In the genomic region with DNA sequence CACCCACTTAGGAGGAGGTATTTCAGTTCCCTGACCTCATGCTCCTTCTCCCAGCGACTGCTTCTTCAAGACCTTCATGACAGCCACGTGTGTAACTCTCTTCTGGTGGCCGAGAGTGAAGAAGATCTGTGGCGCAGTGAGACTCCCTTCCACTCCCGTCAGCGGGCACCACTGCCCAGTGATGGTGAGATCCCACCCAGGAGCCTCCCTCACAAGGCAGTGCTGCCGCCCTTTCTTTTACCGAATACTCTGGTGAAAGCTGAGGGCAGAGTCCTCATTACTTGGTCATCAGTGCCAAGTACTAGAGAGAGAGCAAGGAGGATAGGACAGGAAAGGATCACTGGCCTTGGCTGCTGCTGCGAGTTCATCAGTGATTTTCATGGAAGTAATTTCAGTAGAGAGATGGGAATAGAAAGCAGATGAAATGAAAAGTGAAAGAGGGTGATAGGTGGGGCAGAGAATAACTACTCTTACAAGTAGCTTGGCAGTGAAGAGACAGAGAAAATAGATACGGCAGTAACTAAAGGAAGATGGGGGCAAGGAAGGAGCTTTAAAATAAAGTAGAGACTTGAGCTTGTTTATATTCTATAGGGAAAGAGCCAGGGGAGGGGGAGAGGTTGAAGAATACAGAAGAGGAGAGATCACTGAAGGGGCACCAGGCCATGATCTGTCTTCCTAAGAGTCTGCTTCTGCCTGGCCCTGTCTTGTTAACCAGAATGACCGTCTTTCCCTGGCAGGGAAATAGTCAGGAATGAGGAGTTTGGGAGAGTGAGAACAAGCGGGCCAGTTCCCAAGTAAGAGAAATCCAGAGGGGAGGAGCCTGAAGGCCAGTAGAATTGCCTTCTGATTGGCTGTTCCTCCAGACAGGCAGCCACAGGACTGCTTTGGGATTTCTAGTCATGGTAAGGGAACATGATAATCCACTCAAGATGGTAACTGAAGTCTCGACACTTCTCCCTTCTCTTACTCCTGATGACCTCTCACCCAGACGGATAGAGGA, we compare ENCODE assay signal across 10 cellular contexts. TPM values are rescaled to one million over a fixed set of nuclear protein-coding genes. Genes with fewer than 3 reads are reported as not detected.
DNase-seq lines count a peak whose midpoint lies in the region; ATAC-seq and TF ChIP-seq lines count a peak whose summit lies in the region.
"Had no signal": no experiment of that assay in that cellular context is flagged by ENCODE, and none has a peak within 500 bp of the region (broad histone marks: within the 10 kb centered on the region; RNA-seq: fewer than 3 reads in every experiment).

No MANE protein-coding gene starts in this region.

- intact Hi-C loops in naive thymus-derived CD4-positive, alpha-beta T cell (cut with micrococcal nuclease): no loop called here

- H3K9me3 Mint-ChIP-seq in naive thymus-derived CD4-positive, alpha-beta T cell: no peaks in the 10 kb centered on the region
- H3K9me3 Mint-ChIP-seq in stimulated activated memory B cell treated with anti-CD40 and anti-IgM and Interleukin-4, amounts not matched to agents 10 μg/mL and 1 μg/mL and 100 μg/mL, for 72 hours: no peaks in the 10 kb centered on the region

- H3K4me3 ChIP-seq in AG09309 (ENCODE audit: control insufficient read depth, low read depth, low read length) (no peak overlapping the region), SJCRH30 (no peak overlapping the region)
- H3K4me3 ChIP-seq in naive thymus-derived CD4-positive, alpha-beta T cell (ENCODE audit: low read length): no peak overlapping the region
- H3K4me3 ChIP-seq: skin epidermis had no signal

- peak overlapping the region in 8 of 9 donors; percentile 11 to 66 (median 38) for H3K27ac Mint-ChIP-seq in naive thymus-derived CD4-positive, alpha-beta T cell
- no peak overlapping the region for H3K27ac Mint-ChIP-seq in stimulated activated memory B cell treated with anti-CD40 and anti-IgM and Interleukin-4, amounts not matched to agents 10 μg/mL and 1 μg/mL and 100 μg/mL, for 72 hours

- no peaks in the 10 kb centered on the region for H3K9me3 ChIP-seq in naive thymus-derived CD4-positive, alpha-beta T cell (ENCODE audit: control insufficient read depth in 2 of 3, low read length in 3 of 3)
- H3K9me3 ChIP-seq in SJCRH30 (replicated peaks): no peaks in the 10 kb centered on the region

- in situ Hi-C loops in SK-MEL-5 (cut with HindIII; ENCODE audit: low pct_unique_long_range_greater_than_20kb, low sequenced_read_pairs): no loop called here

- CTCF ChIA-PET in naive thymus-derived CD4-positive, alpha-beta T cell (lab: Charles Lee): no interaction called here

- no peaks in the 10 kb centered on the region for H3K27me3 ChIP-seq in naive thymus-derived CD4-positive, alpha-beta T cell (ENCODE audit: control insufficient read depth in 2 of 2, insufficient read depth in 2 of 2, low read length in 2 of 2)
- H3K27me3 ChIP-seq in SJCRH30: no peaks in the 10 kb centered on the region

- H3K4me1 ChIP-seq in naive thymus-derived CD4-positive, alpha-beta T cell (ENCODE audit: control insufficient read depth in 2 of 2, insufficient read depth in 2 of 2, low read length in 2 of 2): no peaks in the 10 kb centered on the region
- no peaks in the 10 kb centered on the region for H3K4me1 ChIP-seq in SJCRH30

- TF ChIP-seq CTCF in AG09309 (IDR thresholded peaks at IDR 0.05; ENCODE audit: control insufficient read depth, insufficient read depth, low read depth, low read length, missing control alignments): no peak

- H3K4me3 Mint-ChIP-seq in naive thymus-derived CD4-positive, alpha-beta T cell: no peak overlapping the region
- H3K4me3 Mint-ChIP-seq in stimulated activated memory B cell treated with anti-CD40 and anti-IgM and Interleukin-4, amounts not matched to agents 10 μg/mL and 1 μg/mL and 100 μg/mL, for 72 hours: no peak overlapping the region

- H3K36me3 Mint-ChIP-seq in naive thymus-derived CD4-positive, alpha-beta T cell: peaks cover 0 to 67% (median 10%) of the 10 kb centered on the region in 5 donors
- H3K36me3 Mint-ChIP-seq in stimulated activated memory B cell treated with anti-CD40 and anti-IgM and Interleukin-4, amounts not matched to agents 10 μg/mL and 1 μg/mL and 100 μg/mL, for 72 hours: peaks cover 72% of the 10 kb centered on the region

- no peak for ATAC-seq in naive thymus-derived CD4-positive, alpha-beta T cell
- no peak for ATAC-seq in stimulated activated memory B cell treated with anti-CD40 and anti-IgM and Interleukin-4, amounts not matched to agents 10 μg/mL and 1 μg/mL and 100 μg/mL, for 72 hours
- ATAC-seq in GM18502 (IDR thresholded peaks at IDR 0.05; ENCODE audit: poor library complexity, unreplicated experiment): no peak

- POLR2A ChIA-PET in naive thymus-derived CD4-positive, alpha-beta T cell (lab: Charles Lee): interaction anchor here (1.5 kb wide), 1 partner anchor 45 kb away, joined by 3 read pairs; no protein-coding TSS in a partner anchor

- H3K36me3 ChIP-seq in naive thymus-derived CD4-positive, alpha-beta T cell (ENCODE audit: control insufficient read depth in 2 of 3, insufficient read depth in 3 of 3, low read length in 3 of 3): peaks cover 12 to 93% (median 13%) of the 10 kb centered on the region in 3 experiments
- peaks cover 51% of the 10 kb centered on the region for H3K36me3 ChIP-seq in SJCRH30

- no peaks in the 10 kb centered on the region for H3K27me3 Mint-ChIP-seq in naive thymus-derived CD4-positive, alpha-beta T cell
- H3K27me3 Mint-ChIP-seq in stimulated activated memory B cell treated with anti-CD40 and anti-IgM and Interleukin-4, amounts not matched to agents 10 μg/mL and 1 μg/mL and 100 μg/mL, for 72 hours: no peaks in the 10 kb centered on the region

- no peak overlapping the region for H3K27ac ChIP-seq in naive thymus-derived CD4-positive, alpha-beta T cell (ENCODE audit: low read depth, low read length)
- no peak overlapping the region for H3K27ac ChIP-seq in SJCRH30

- DNase-seq in AG09309 (ENCODE audit: low read depth) (peak; percentile 47), SK-MEL-5 (ENCODE audit: low read depth, low spot score) (peak; percentile 29), fibroblast of the conjunctiva (ENCODE audit: low read depth) (peak; percentile 57), COR-L47 (lab: John Stamatoyannopoulos, UW) (no peak), SJCRH30 (no peak)
- DNase-seq in naive thymus-derived CD4-positive, alpha-beta T cell: no peak
- DNase-seq: Calu3 had no signal

- H3K4me1 Mint-ChIP-seq in naive thymus-derived CD4-positive, alpha-beta T cell: peaks cover 0 to 7% (median 0%) of the 10 kb centered on the region in 7 donors
- H3K4me1 Mint-ChIP-seq in stimulated activated memory B cell treated with anti-CD40 and anti-IgM and Interleukin-4, amounts not matched to agents 10 μg/mL and 1 μg/mL and 100 μg/mL, for 72 hours: no peaks in the 10 kb centered on the region

RNA-seq across cellular contexts. Expression of gene HYI, which starts 18.3 kb away (rescaled TPM):
- total RNA-seq in SK-MEL-5 (2014; rRNA removed; shearing (Covaris generic)): 0.74 and 2.5 TPM in 2 replicates
- 1.6 and 2.2 TPM in 2 replicates for polyA plus RNA-seq in SK-MEL-5 (2015; cell fraction: cytosol; rRNA removed)
- polyA plus RNA-seq in SK-MEL-5 (2015; cell fraction: nucleus; rRNA removed): 5.4 and 7.5 TPM in 2 replicates
- 10 to 100 TPM; 15.8 to 29.3 (median 26.8) TPM for total RNA-seq in naive thymus-derived CD4-positive, alpha-beta T cell
- polyA plus RNA-seq in naive thymus-derived CD4-positive, alpha-beta T cell: 1 to 10 TPM; 4.4 to 5.6 TPM
- total RNA-seq in SJCRH30 (2014; rRNA removed; shearing (Covaris generic)): 0.23 TPM in 1 of 2 replicates, not detected in the other

RNA-seq across cellular contexts. Expression of gene SZT2, which starts 45.7 kb away (rescaled TPM):
- 7.1 and 10.5 TPM in 2 replicates for total RNA-seq in SK-MEL-5 (2014; rRNA removed; shearing (Covaris generic))
- 13.9 and 38.8 TPM in 2 replicates for polyA plus RNA-seq in SK-MEL-5 (2015; cell fraction: cytosol; rRNA removed)
- 68.9 and 75.0 TPM in 2 replicates for polyA plus RNA-seq in SK-MEL-5 (2015; cell fraction: nucleus; rRNA removed)
- 100 to 1,000 TPM in 4 of 5 experiments, 10 to 100 TPM in 1; 80.5 to 153 (median 131) TPM for total RNA-seq in naive thymus-derived CD4-positive, alpha-beta T cell
- polyA plus RNA-seq in naive thymus-derived CD4-positive, alpha-beta T cell: 1 to 10 TPM; 4.4 to 8.9 TPM
- 15.5 and 19.5 TPM in 2 replicates for total RNA-seq in SJCRH30 (2014; rRNA removed; shearing (Covaris generic))

RNA-seq across cellular contexts. Expression of gene MED8, which starts 45.8 kb away (rescaled TPM):
- 41.3 and 46.9 TPM in 2 replicates for total RNA-seq in SK-MEL-5 (2014; rRNA removed; shearing (Covaris generic))
- polyA plus RNA-seq in SK-MEL-5 (2015; cell fraction: cytosol; rRNA removed): 38.6 and 44.0 TPM in 2 replicates
- 51.3 and 53.3 TPM in 2 replicates for polyA plus RNA-seq in SK-MEL-5 (2015; cell fraction: nucleus; rRNA removed)
- 10 to 100 TPM; 14.5 to 37.8 (median 30.1) TPM for total RNA-seq in naive thymus-derived CD4-positive, alpha-beta T cell
- polyA plus RNA-seq in naive thymus-derived CD4-positive, alpha-beta T cell: 10 to 100 TPM; 28.8 to 53.8 TPM
- total RNA-seq in SJCRH30 (2014; rRNA removed; shearing (Covaris generic)): 33.9 and 39.3 TPM in 2 replicates

Comparison
In these comparisons a context has a peak if more than half of its experiments do, and no peak if none do; other contexts are left out.
1. DNase-seq: peak in AG09309 (single experiment), SK-MEL-5 (single experiment) and fibroblast of the conjunctiva (single experiment); none in naive thymus-derived CD4-positive, alpha-beta T cell (0 of 9), COR-L47 (single experiment) and SJCRH30 (0 of 2).